8 cellular contexts compared by ENCODE assay signal in genomic region chr1:176949033-176949662, GRCh38.
DNase-seq lines count a peak whose midpoint lies in the region; ATAC-seq and TF ChIP-seq lines count a peak whose summit lies in the region.

No MANE protein-coding gene starts in this region.

- H3K27me3 Mint-ChIP-seq in activated naive CD4-positive, alpha-beta T cell treated with anti-CD3 and anti-CD28 coated beads, Interleukin-2, amount 10 ng/mL, durations not matched to agents 7 days and 5 days, result no peaks in the 10 kb centered on the region

- no TSS peak for BruUV-seq in PC-9 (replicated peaks; lab: Mats Ljungman, UMichigan)

- H3K9me2 ChIP-seq in PC-9 (ENCODE audit: insufficient read depth), result no peaks in the 10 kb centered on the region

- intact Hi-C loops in PC-9 (cut with micrococcal nuclease; ENCODE audit: unreplicated experiment), result loop anchor here (1.0 kb wide), 1 partner anchor 52 kb away; no protein-coding TSS in a partner anchor
- intact Hi-C loops in ovary (cut with DNase I), result no loop called here

- H3K36me3 Mint-ChIP-seq in activated naive CD4-positive, alpha-beta T cell treated with anti-CD3 and anti-CD28 coated beads, Interleukin-2, amount 10 ng/mL, durations not matched to agents 7 days and 5 days, result no peaks in the 10 kb centered on the region

- H2AFZ ChIP-seq in PC-9, result no peak overlapping the region

- ATAC-seq in HG02759 (IDR thresholded peaks at IDR 0.05; ENCODE audit: unreplicated experiment) (peak; percentile 81), HG03108 (IDR thresholded peaks at IDR 0.05; ENCODE audit: unreplicated experiment) (no peak)

- H3K36me3 ChIP-seq in PC-9 (ENCODE audit: low read depth) (no peaks in the 10 kb centered on the region), ovary (no peaks in the 10 kb centered on the region)

- no peaks in the 10 kb centered on the region for H3F3A ChIP-seq in PC-9 (ENCODE audit: insufficient read depth, low read depth)

- no peak for TF ChIP-seq EP300 in ovary (IDR thresholded peaks at IDR 0.05)

- no peaks in the 10 kb centered on the region for H3K27me3 ChIP-seq in PC-9 (ENCODE audit: insufficient read depth, low read depth)
- H3K27me3 ChIP-seq in ovary, result no peaks in the 10 kb centered on the region

- 41 to 60% (median 57%) methylated on average over 17 of the region's 17 CpGs for WGBS in ovary, 3 donors

- H3K9me3 Mint-ChIP-seq in activated naive CD4-positive, alpha-beta T cell treated with anti-CD3 and anti-CD28 coated beads, Interleukin-2, amount 10 ng/mL, durations not matched to agents 7 days and 5 days, result no peaks in the 10 kb centered on the region

- no peak overlapping the region for H3K4me3 Mint-ChIP-seq in activated naive CD4-positive, alpha-beta T cell treated with anti-CD3 and anti-CD28 coated beads, Interleukin-2, amount 10 ng/mL, durations not matched to agents 7 days and 5 days

- peak; percentile 55 for TF ChIP-seq CTCF in PC-9 (conservative IDR thresholded peaks at IDR 0.05)
- no peak for TF ChIP-seq CTCF in ovary (IDR thresholded peaks at IDR 0.05)

- POLR2A ChIA-PET in PC-9 (lab: Charles Lee; ENCODE audit: unreplicated experiment), result no interaction called here

- H3K79me2 ChIP-seq in PC-9 (ENCODE audit: low read depth), result no peaks in the 10 kb centered on the region

- H3K9me3 ChIP-seq in PC-9 (ENCODE audit: insufficient read depth, low read depth) (no peaks in the 10 kb centered on the region), ovary (no peaks in the 10 kb centered on the region)

- TF ChIP-seq POLR2A in erythroblast (IDR thresholded peaks at IDR 0.05; ENCODE audit: low read length) (no peak), ovary (IDR thresholded peaks at IDR 0.05) (no peak)

- H3K4me1 Mint-ChIP-seq in activated naive CD4-positive, alpha-beta T cell treated with anti-CD3 and anti-CD28 coated beads, Interleukin-2, amount 10 ng/mL, durations not matched to agents 7 days and 5 days, result no peaks in the 10 kb centered on the region

- H3K4me2 ChIP-seq in PC-9, result no peak overlapping the region

- no peak overlapping the region for H3K27ac Mint-ChIP-seq in activated naive CD4-positive, alpha-beta T cell treated with anti-CD3 and anti-CD28 coated beads, Interleukin-2, amount 10 ng/mL, durations not matched to agents 7 days and 5 days

- no peaks in the 10 kb centered on the region for H4K20me1 ChIP-seq in PC-9 (ENCODE audit: insufficient read depth)

- DNase-seq in activated naive CD4-positive, alpha-beta T cell treated with anti-CD3 and anti-CD28 coated beads, Interleukin-2, amount 10 ng/mL, durations not matched to agents 7 days and 5 days, result peak; percentile 29
- no peak for DNase-seq in activated naive CD4-positive, alpha-beta T cell treated with Interleukin-2 at 50 U/mL for 16 hours
- peak; percentile 38 to 44 for DNase-seq in PC-9
- peak; percentile 47 to 58 for DNase-seq in erythroblast (lab: John Stamatoyannopoulos, UW)
- DNase-seq in ovary, result peak in 3 of 5 donors; percentile 20 to 32 (median 28)
- no peak for DNase-seq in NCI-H2107 treated with DMSO at 0.1 percent for 48 hours (lab: John Stamatoyannopoulos, UW; ENCODE audit: unreplicated experiment)

- CTCF ChIA-PET in activated naive CD4-positive, alpha-beta T cell treated with anti-CD3 and anti-CD28 coated beads, Interleukin-2, amount 10 ng/mL, durations not matched to agents 7 days and 5 days (lab: Charles Lee), result interaction anchor here (1.0 kb wide), 1 partner anchor 9 kb away, joined by 4 read pairs; no protein-coding TSS in a partner anchor
- CTCF ChIA-PET in PC-9 (lab: Charles Lee), result no interaction called here

- no peaks in the 10 kb centered on the region for H3K4me1 ChIP-seq in PC-9 (replicated peaks; ENCODE audit: insufficient read depth)
- H3K4me1 ChIP-seq in ovary (ENCODE audit: insufficient read depth), result no peaks in the 10 kb centered on the region

- H3K4me3 ChIP-seq in PC-9 (no peak overlapping the region), ovary (no peak overlapping the region)

- H3K27ac ChIP-seq in PC-9, result no peak overlapping the region
- no peak overlapping the region for H3K27ac ChIP-seq in ovary

Comparison
In these comparisons a context has a peak if more than half of its experiments do, and no peak if none do; other contexts are left out.
1. DNase-seq: peak in activated naive CD4-positive, alpha-beta T cell treated with anti-CD3 and anti-CD28 coated beads, Interleukin-2, amount 10 ng/mL, durations not matched to agents 7 days and 5 days (single experiment), PC-9 (2 of 2), erythroblast (2 of 2) and ovary (3 of 5); none in activated naive CD4-positive, alpha-beta T cell treated with Interleukin-2 at 50 U/mL for 16 hours (single experiment) and NCI-H2107 treated with DMSO at 0.1 percent for 48 hours (single experiment).